8 cellular contexts compared by ENCODE assay signal in genomic region chr4:155972098-155972497, GRCh38. TPM values are rescaled to one million over a fixed set of nuclear protein-coding genes. Genes with fewer than 3 reads are reported as not detected.
DNase-seq lines count a peak whose midpoint lies in the region; ATAC-seq, FAIRE-seq and TF ChIP-seq lines count a peak whose summit lies in the region.

No MANE protein-coding gene starts in this region.

- FAIRE-seq in H54 (lab: Jason Lieb, UNC) = no peak

- H3K4me3 ChIP-seq in RWPE2 (ENCODE audit: severe bottlenecking) = no peak overlapping the region

- no peaks in the 10 kb centered on the region for H3K36me3 ChIP-seq in RWPE2 (ENCODE audit: low read depth)

- H3K27me3 Mint-ChIP-seq in immature natural killer cell (ENCODE audit: low read depth in 3 of 3) = peaks cover 0 to 13% (median 5%) of the 10 kb centered on the region in 3 donors

- ATAC-seq in GM18499 (IDR thresholded peaks at IDR 0.05; ENCODE audit: insufficient read depth, unreplicated experiment) (peak; percentile 32), HG02642 (IDR thresholded peaks at IDR 0.05; ENCODE audit: poor library complexity, unreplicated experiment) (peak; percentile 52), RWPE2 (ENCODE audit: low read depth) (peak; percentile 50; the same call in 2 of the 3 replicates), left lobe of liver (peak; percentile 70)

- no peaks in the 10 kb centered on the region for H3K36me3 Mint-ChIP-seq in immature natural killer cell

- H3K4me1 ChIP-seq in RWPE2 (ENCODE audit: insufficient read depth, poor library complexity, severe bottlenecking) = no peaks in the 10 kb centered on the region

- no peak overlapping the region for H3K4me3 Mint-ChIP-seq in immature natural killer cell

- DNase-seq in RWPE2 (ENCODE audit: low spot score) (no peak), left lobe of liver (ENCODE audit: low spot score) (no peak), H54 (ENCODE audit: insufficient read length, low spot score) (no peak), NOMO-1 treated with DMSO at 0.1 percent for 48 hours (lab: John Stamatoyannopoulos, UW; ENCODE audit: unreplicated experiment) (no peak), ureter (ENCODE audit: low spot score) (no peak), immature natural killer cell (no peak)

- H3K27me3 ChIP-seq in RWPE2 (ENCODE audit: insufficient read depth, poor library complexity, severe bottlenecking) = no peaks in the 10 kb centered on the region

- no peak for TF ChIP-seq POLR2A in H54 (IDR thresholded peaks at IDR 0.05; ENCODE audit: low read depth, low read length)

- H3K9me3 Mint-ChIP-seq in immature natural killer cell = peaks cover 0 to 2% (median 0%) of the 10 kb centered on the region in 6 donors

- no peak overlapping the region for H3K27ac ChIP-seq in RWPE2 (ENCODE audit: poor library complexity, severe bottlenecking)

- no peaks in the 10 kb centered on the region for H3K4me1 Mint-ChIP-seq in immature natural killer cell

- no peaks in the 10 kb centered on the region for H3K9me3 ChIP-seq in RWPE2 (ENCODE audit: severe bottlenecking)

- no peak overlapping the region for H3K27ac Mint-ChIP-seq in immature natural killer cell

- peak; percentile 51 for TF ChIP-seq CTCF in RWPE2 (IDR thresholded peaks at IDR 0.05; ENCODE audit: poor library complexity, severe bottlenecking)

RNA-seq across cellular contexts. Expression of gene CTSO, which starts 18.4 kb away (rescaled TPM):
- total RNA-seq in left lobe of liver (38.8 TPM), ureter (27.4 TPM)
- polyA plus RNA-seq in immature natural killer cell = 10 to 100 TPM; 44.7 to 88.0 (median 58.1) TPM
